In genomic region chr21:21907271-21907670, GRCh38 we compare ENCODE assay signal across 2 cellular contexts.
TF ChIP-seq lines count a peak whose summit lies in the region.

No MANE protein-coding gene starts in this region.

TF ChIP-seq in SK-N-SH, 30 proteins besides CTCF, POLR2A, EP300 and RAD21 (continued from another document):
- no peak for TF ChIP-seq MEF2A (IDR thresholded peaks at IDR 0.05; ENCODE audit: borderline replicate concordance, low read depth)

TF ChIP-seq in SK-N-SH treated with all-trans-retinoic acid at 6 μM for 48 hours, 23 proteins besides CTCF, POLR2A, EP300 and RAD21 (continued from another document):
- no peak for TF ChIP-seq TSHZ2 (CRISPR knock-in tag; IDR thresholded peaks at IDR 0.05)
- no peak for TF ChIP-seq PPARA (CRISPR knock-in tag; IDR thresholded peaks at IDR 0.05; ENCODE audit: borderline replicate concordance)
